Comparison of ENCODE assay signal across 1 cellular context in the genomic region with DNA sequence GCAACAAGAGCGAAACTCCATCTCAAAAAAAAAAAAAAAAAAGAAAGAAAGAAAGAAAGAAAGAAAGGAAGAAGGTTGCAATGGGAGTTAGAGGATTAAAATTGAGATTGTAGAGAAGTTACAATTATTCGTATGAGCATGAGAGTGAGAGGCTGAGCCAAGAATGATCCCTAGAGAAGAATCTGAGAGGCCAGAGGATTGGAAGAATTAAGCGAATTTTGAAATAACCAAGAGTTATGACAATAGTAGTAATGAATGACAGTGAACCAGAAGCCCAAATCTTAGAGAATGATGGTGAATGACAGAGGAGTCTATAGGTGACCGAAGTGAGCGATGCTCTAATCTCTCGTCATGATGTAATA.
TF ChIP-seq lines count a peak whose summit lies in the region.

No MANE protein-coding gene starts in this region.

TF ChIP-seq in HEK293, 187 proteins besides CTCF, POLR2A, EP300 and RAD21 (continued from another document):
- TF ChIP-seq ZNF623 (tag by site-specific recombination; IDR thresholded peaks at IDR 0.05) (no peak), ZNF214 (tag by site-specific recombination; IDR thresholded peaks at IDR 0.05; ENCODE audit: borderline replicate concordance) (no peak), ZNF362 (tag by site-specific recombination; IDR thresholded peaks at IDR 0.05) (0 out of 2 replicates have a peak, but pooled peaks have one; percentile 43), ZNF658 (tag by site-specific recombination; IDR thresholded peaks at IDR 0.05) (no peak), KLF17 (tag by site-specific recombination; IDR thresholded peaks at IDR 0.05) (no peak), SCRT2 (tag by site-specific recombination; IDR thresholded peaks at IDR 0.05) (no peak), ZBTB17 (tag by site-specific recombination; IDR thresholded peaks at IDR 0.05) (peak; percentile 34; the same call in 1 of the 2 replicates), ZNF366 (tag by site-specific recombination; conservative IDR thresholded peaks at IDR 0.05) (peak; percentile 36; the same call in 1 of the 2 replicates), ZNF426 (tag by site-specific recombination; IDR thresholded peaks at IDR 0.05) (no peak), ZNF639 (tag by site-specific recombination; IDR thresholded peaks at IDR 0.05) (no peak), ZNF26 (tag by site-specific recombination; IDR thresholded peaks at IDR 0.05) (no peak), ZNF354C (tag by site-specific recombination; IDR thresholded peaks at IDR 0.05; ENCODE audit: borderline replicate concordance, low read depth) (no peak), ZNF776 (tag by site-specific recombination; IDR thresholded peaks at IDR 0.05; ENCODE audit: borderline replicate concordance) (no peak), ZFP69B (tag by site-specific recombination; IDR thresholded peaks at IDR 0.05) (peak; percentile 62; the same call in 1 of the 2 replicates)
- TF ChIP-seq, protein P1, sequence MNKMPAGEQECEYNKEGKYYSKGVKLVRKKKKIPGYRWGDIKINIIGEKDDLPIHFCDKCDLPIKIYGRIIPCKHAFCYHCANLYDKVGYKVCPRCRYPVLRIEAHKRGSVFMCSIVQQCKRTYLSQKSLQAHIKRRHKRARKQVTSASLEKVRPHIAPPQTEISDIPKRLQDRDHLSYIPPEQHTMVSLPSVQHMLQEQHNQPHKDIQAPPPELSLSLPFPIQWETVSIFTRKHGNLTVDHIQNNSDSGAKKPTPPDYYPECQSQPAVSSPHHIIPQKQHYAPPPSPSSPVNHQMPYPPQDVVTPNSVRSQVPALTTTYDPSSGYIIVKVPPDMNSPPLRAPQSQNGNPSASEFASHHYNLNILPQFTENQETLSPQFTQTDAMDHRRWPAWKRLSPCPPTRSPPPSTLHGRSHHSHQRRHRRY (tag by site-specific recombination; IDR thresholded peaks at IDR 0.05): no peak
- TF ChIP-seq, protein P2, sequence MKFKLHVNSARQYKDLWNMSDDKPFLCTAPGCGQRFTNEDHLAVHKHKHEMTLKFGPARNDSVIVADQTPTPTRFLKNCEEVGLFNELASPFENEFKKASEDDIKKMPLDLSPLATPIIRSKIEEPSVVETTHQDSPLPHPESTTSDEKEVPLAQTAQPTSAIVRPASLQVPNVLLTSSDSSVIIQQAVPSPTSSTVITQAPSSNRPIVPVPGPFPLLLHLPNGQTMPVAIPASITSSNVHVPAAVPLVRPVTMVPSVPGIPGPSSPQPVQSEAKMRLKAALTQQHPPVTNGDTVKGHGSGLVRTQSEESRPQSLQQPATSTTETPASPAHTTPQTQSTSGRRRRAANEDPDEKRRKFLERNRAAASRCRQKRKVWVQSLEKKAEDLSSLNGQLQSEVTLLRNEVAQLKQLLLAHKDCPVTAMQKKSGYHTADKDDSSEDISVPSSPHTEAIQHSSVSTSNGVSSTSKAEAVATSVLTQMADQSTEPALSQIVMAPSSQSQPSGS (tag by site-specific recombination; IDR thresholded peaks at IDR 0.05; ENCODE audit: low read depth): peak; percentile 17; the same call in 1 of the 2 replicates
TF ChIP-seq in HEK293: peak in this region for 7.
